In genomic region chr1:6105218-6105679, GRCh38 we compare ENCODE assay signal across 19 cellular contexts. TPM values are rescaled to one million over a fixed set of nuclear protein-coding genes. Genes with fewer than 3 reads are reported as not detected.
DNase-seq lines count a peak whose midpoint lies in the region; ATAC-seq, FAIRE-seq and TF ChIP-seq lines count a peak whose summit lies in the region.
"Had no signal": no experiment of that assay in that cellular context is flagged by ENCODE, and none has a peak within 500 bp of the region (broad histone marks: within the 10 kb centered on the region; RNA-seq: fewer than 3 reads in every experiment).

No MANE protein-coding gene starts in this region.

- CTCF ChIA-PET in SK-N-SH (lab: Yijun Ruan, JAX) (interaction anchor here (0.9 to 2.5 kb wide), 7 partner anchors 21 to 104 kb away, joined by 3 to 8 read pairs (median 4); no protein-coding TSS in a partner anchor), PC-3 (lab: Charles Lee) (interaction anchor here (0.5 to 1.3 kb wide), 7 partner anchors 53 to 139 kb away, joined by 3 to 7 read pairs (median 3); no protein-coding TSS in a partner anchor)

- intact Hi-C loops in PC-3 (cut with micrococcal nuclease) (no loop called here), kidney (cut with DNase I) (no loop called here)

- BruUV-seq in PC-3 (replicated peaks; lab: Mats Ljungman, UMichigan) = no TSS peak

- H4K20me1 ChIP-seq in SK-N-SH (ENCODE audit: insufficient read depth) (no peaks in the 10 kb centered on the region), GM23248 (ENCODE audit: insufficient read depth) (no peaks in the 10 kb centered on the region), PC-3 (ENCODE audit: low read length) (no peaks in the 10 kb centered on the region)

- no peak overlapping the region for H3K9ac ChIP-seq in SK-N-SH
- H3K9ac ChIP-seq in GM23248 = no peak overlapping the region
- H3K9ac ChIP-seq in PC-3 (ENCODE audit: low read length) = no peak overlapping the region
- no peak overlapping the region for H3K9ac ChIP-seq in kidney (ENCODE audit: low read length in 2 of 2)

- H3K4me3 ChIP-seq in SK-N-SH (ENCODE audit: low read depth in 2 of 2, low read length in 1 of 2) = no peak overlapping the region
- H3K4me3 ChIP-seq in GM23248 = no peak overlapping the region
- H3K4me3 ChIP-seq in PC-3 (ENCODE audit: low read length) = no peak overlapping the region
- no peak overlapping the region for H3K4me3 ChIP-seq in kidney (ENCODE audit: low read length in 2 of 2)
- H3K4me3 ChIP-seq: Peyer's patch had no signal

- H3K9me3 ChIP-seq in SK-N-SH = no peaks in the 10 kb centered on the region
- H3K9me3 ChIP-seq in GM23248 (ENCODE audit: low read depth) = no peaks in the 10 kb centered on the region
- H3K9me3 ChIP-seq in PC-3 (ENCODE audit: low read length) = no peaks in the 10 kb centered on the region
- H3K9me3 ChIP-seq in kidney (ENCODE audit: control insufficient read depth in 1 of 2, low read length in 2 of 2) = no peaks in the 10 kb centered on the region
- H3K9me3 ChIP-seq: Peyer's patch had no signal

- TF ChIP-seq EP300 in SK-N-SH (IDR thresholded peaks at IDR 0.05; ENCODE audit: borderline replicate concordance in 1 of 2, low read depth in 1 of 2, low read length in 1 of 2) = no peak

- H3K9me2 ChIP-seq in SK-N-SH (no peaks in the 10 kb centered on the region), GM23248 (ENCODE audit: insufficient read depth) (no peaks in the 10 kb centered on the region), PC-3 (replicated peaks; ENCODE audit: low read length) (no peaks in the 10 kb centered on the region)

- H3K27me3 ChIP-seq in SK-N-SH (ENCODE audit: insufficient read depth) (no peaks in the 10 kb centered on the region), GM23248 (replicated peaks; ENCODE audit: insufficient read depth) (0 out of 2 replicates have a peak, but pooled peaks cover 8% of the 10 kb centered on the region), PC-3 (ENCODE audit: low read length) (no peaks in the 10 kb centered on the region)
- H3K27me3 ChIP-seq: brain microvascular endothelial cell, Peyer's patch had no signal

- H3F3A ChIP-seq in SK-N-SH (replicated peaks; ENCODE audit: insufficient read depth) (no peaks in the 10 kb centered on the region), GM23248 (ENCODE audit: insufficient read depth) (no peaks in the 10 kb centered on the region), PC-3 (ENCODE audit: low read length, unreplicated experiment) (no peaks in the 10 kb centered on the region)

- 0 out of 2 replicates have a peak, but pooled peaks have one; percentile 4 for TF ChIP-seq RAD21 in SK-N-SH (IDR thresholded peaks at IDR 0.05; ENCODE audit: low read length)

- ATAC-seq in SK-N-SH treated with all-trans-retinoic acid at 6 μM for 48 hours (no peak), PC-3 (peak; percentile 52), GM21381 (IDR thresholded peaks at IDR 0.05; ENCODE audit: unreplicated experiment) (no peak)
- ATAC-seq: activated T-helper 17 cell treated with anti-CD3 and anti-CD28 coated beads, Interleukin-2, amount 50 U/mL, for 72 hours had no signal

- TF ChIP-seq CTCF in SK-N-SH (IDR thresholded peaks at IDR 0.05) = no peak
- peak; percentile 67 for TF ChIP-seq CTCF in PC-3 (conservative IDR thresholded peaks at IDR 0.05; ENCODE audit: low read depth, low read length)
- TF ChIP-seq CTCF in kidney (IDR thresholded peaks at IDR 0.05; ENCODE audit: borderline replicate concordance, extremely low read depth, insufficient read depth) = no peak

- DNase-seq in SK-N-SH (no peak), GM23248 (peak; percentile 30), PC-3 (peak; percentile 75), kidney (peak; percentile 63), middle frontal gyrus (ENCODE audit: extremely low spot score, low spot score) (no peak), pons (ENCODE audit: low spot score) (no peak)
- DNase-seq: activated CD8-positive, alpha-beta memory T cell treated with anti-CD3 and anti-CD28 coated beads for 24 hours; brain microvascular endothelial cell; CD4-positive, CD25-positive, alpha-beta regulatory T cell; cortex of kidney; foreskin melanocyte; NCI-H1092 treated with DMSO at 0.1 percent for 48 hours; NCI-H2107; stimulated activated naive CD4-positive, alpha-beta T cell treated with Interleukin-2 at 50 U/mL for 16 hours had no signal

- H2AFZ ChIP-seq in SK-N-SH (ENCODE audit: low read depth) = no peak overlapping the region
- H2AFZ ChIP-seq in GM23248 = no peak overlapping the region
- no peak overlapping the region for H2AFZ ChIP-seq in PC-3 (ENCODE audit: low read length)

- 68% methylated on average over 7 of the region's 12 CpGs for WGBS in SK-N-SH (ENCODE audit: low lambda C conversion rate)
- WGBS in GM23248 (ENCODE audit: low coverage in 1 of 2, low lambda C conversion rate in 2 of 2, missing lambda C conversion rate in 2 of 2), 2 experiments = 48 to 50% methylated on average over 12 of the region's 12 CpGs

- H3K4me2 ChIP-seq in SK-N-SH (no peak overlapping the region), GM23248 (ENCODE audit: unreplicated experiment) (no peak overlapping the region), PC-3 (ENCODE audit: low read length) (no peak overlapping the region)

- no peak for FAIRE-seq in kidney (lab: Jason Lieb, UNC)
- FAIRE-seq: endothelial cell of umbilical vein had no signal

- no peaks in the 10 kb centered on the region; a peak in 1 of 4 replicates for H3K4me1 ChIP-seq in SK-N-SH (ENCODE audit: control insufficient read depth in 1 of 2, insufficient read depth in 2 of 2, low read depth in 1 of 2, low read length in 1 of 2)
- no peaks in the 10 kb centered on the region for H3K4me1 ChIP-seq in GM23248 (ENCODE audit: insufficient read depth)
- H3K4me1 ChIP-seq in PC-3 (ENCODE audit: insufficient read depth, low read length) = peaks cover 4% of the 10 kb centered on the region; the same call in 1 of the 2 replicates
- no peaks in the 10 kb centered on the region for H3K4me1 ChIP-seq in kidney (ENCODE audit: control insufficient read depth in 1 of 2, insufficient read depth in 1 of 2, low read depth in 1 of 2, low read length in 2 of 2)
- H3K4me1 ChIP-seq: Peyer's patch had no signal

- POLR2A ChIA-PET in SK-N-SH (lab: Yijun Ruan, JAX) = no interaction called here
- POLR2A ChIA-PET in PC-3 (lab: Charles Lee; ENCODE audit: unreplicated experiment) = interaction anchor here (0.7 kb wide), 1 partner anchor 130 kb away, joined by 4 read pairs; no protein-coding TSS in a partner anchor

- H3K79me2 ChIP-seq in SK-N-SH (ENCODE audit: insufficient read depth) = no peaks in the 10 kb centered on the region
- no peaks in the 10 kb centered on the region for H3K79me2 ChIP-seq in GM23248 (ENCODE audit: insufficient read depth)
- H3K79me2 ChIP-seq in PC-3 (ENCODE audit: low read length) = no peaks in the 10 kb centered on the region

- in situ Hi-C loops in GM23248 (cut with MboI) = no loop called here

- no peak overlapping the region for H3K27ac ChIP-seq in SK-N-SH (ENCODE audit: low read depth in 2 of 2, low read length in 1 of 2)
- H3K27ac ChIP-seq in GM23248 = no peak overlapping the region
- H3K27ac ChIP-seq in PC-3 (ENCODE audit: low read length) = no peak overlapping the region
- H3K27ac ChIP-seq in kidney (ENCODE audit: low read depth in 2 of 2, low read length in 2 of 2) = no peak overlapping the region
- H3K27ac ChIP-seq: brain microvascular endothelial cell, Peyer's patch had no signal

- H3K36me3 ChIP-seq in SK-N-SH (replicated peaks in 1 of 2; ENCODE audit: control insufficient read depth in 1 of 2, insufficient read depth in 2 of 2, low read length in 1 of 2) (no peaks in the 10 kb centered on the region), GM23248 (ENCODE audit: low read depth) (no peaks in the 10 kb centered on the region), PC-3 (ENCODE audit: low read depth, low read length) (no peaks in the 10 kb centered on the region), kidney (ENCODE audit: control insufficient read depth in 1 of 2, insufficient read depth in 2 of 2, low read length in 2 of 2) (no peaks in the 10 kb centered on the region)
- H3K36me3 ChIP-seq: brain microvascular endothelial cell, Peyer's patch had no signal

TF ChIP-seq in SK-N-SH, 30 proteins besides CTCF, POLR2A, EP300 and RAD21 (continues in another document):
- TF ChIP-seq TAF1 (IDR thresholded peaks at IDR 0.05; ENCODE audit: borderline replicate concordance, low read depth, low read length) (no peak), YY1 (IDR thresholded peaks at IDR 0.05; ENCODE audit: low read depth) (no peak), USF2 (IDR thresholded peaks at IDR 0.05; ENCODE audit: borderline replicate concordance, low read depth, low read length) (no peak)

TF ChIP-seq in SK-N-SH treated with all-trans-retinoic acid at 6 μM for 48 hours, 23 proteins besides CTCF, POLR2A, EP300 and RAD21:
- TF ChIP-seq RARB (CRISPR knock-in tag; IDR thresholded peaks at IDR 0.05) (no peak), CSDC2 (CRISPR knock-in tag; IDR thresholded peaks at IDR 0.05) (no peak), POU6F1 (CRISPR knock-in tag; IDR thresholded peaks at IDR 0.05; ENCODE audit: borderline replicate concordance, low read depth) (no peak), BACH2 (CRISPR knock-in tag; IDR thresholded peaks at IDR 0.05; ENCODE audit: borderline replicate concordance) (no peak), ZFP30 (CRISPR knock-in tag; IDR thresholded peaks at IDR 0.05) (no peak)

RNA-seq across cellular contexts. Expression of gene KCNAB2, which starts 59.6 kb away (rescaled TPM):
- 6.1 and 7.6 TPM in 2 replicates for polyA plus RNA-seq in SK-N-SH (2012; rRNA removed)
- 3.3 and 4.6 TPM in 2 replicates for polyA plus RNA-seq in SK-N-SH (2012; cell fraction: cytosol; rRNA removed)
- 12.2 and 13.1 TPM in 2 replicates for polyA plus RNA-seq in SK-N-SH (2012; cell fraction: nucleus; rRNA removed)
- total RNA-seq in GM23248 (2014; rRNA removed; shearing (Covaris generic)) = 3.5 and 4.8 TPM in 2 replicates
- 3.9 TPM in 2 replicates for polyA plus RNA-seq in GM23248 (2016; fragmentation: Nextera tagmentation; extraction: Ambion mirVana)
- 26.4 and 28.5 TPM in 2 replicates for total RNA-seq in PC-3 (2014; rRNA removed)
- total RNA-seq in kidney = 28.1 TPM
- polyA plus RNA-seq in kidney (ENCODE audit: insufficient read depth, low read depth, low replicate concordance) = 19.6 TPM

Comparison
In these comparisons a context has a peak if more than half of its experiments do, and no peak if none do; other contexts are left out.
1. DNase-seq: peak in GM23248 (single experiment), PC-3 (single experiment) and kidney (single experiment); none in SK-N-SH (single experiment), middle frontal gyrus (single experiment) and pons (single experiment).